Comparison of ENCODE assay signal across 1 cellular context in the genomic region with DNA sequence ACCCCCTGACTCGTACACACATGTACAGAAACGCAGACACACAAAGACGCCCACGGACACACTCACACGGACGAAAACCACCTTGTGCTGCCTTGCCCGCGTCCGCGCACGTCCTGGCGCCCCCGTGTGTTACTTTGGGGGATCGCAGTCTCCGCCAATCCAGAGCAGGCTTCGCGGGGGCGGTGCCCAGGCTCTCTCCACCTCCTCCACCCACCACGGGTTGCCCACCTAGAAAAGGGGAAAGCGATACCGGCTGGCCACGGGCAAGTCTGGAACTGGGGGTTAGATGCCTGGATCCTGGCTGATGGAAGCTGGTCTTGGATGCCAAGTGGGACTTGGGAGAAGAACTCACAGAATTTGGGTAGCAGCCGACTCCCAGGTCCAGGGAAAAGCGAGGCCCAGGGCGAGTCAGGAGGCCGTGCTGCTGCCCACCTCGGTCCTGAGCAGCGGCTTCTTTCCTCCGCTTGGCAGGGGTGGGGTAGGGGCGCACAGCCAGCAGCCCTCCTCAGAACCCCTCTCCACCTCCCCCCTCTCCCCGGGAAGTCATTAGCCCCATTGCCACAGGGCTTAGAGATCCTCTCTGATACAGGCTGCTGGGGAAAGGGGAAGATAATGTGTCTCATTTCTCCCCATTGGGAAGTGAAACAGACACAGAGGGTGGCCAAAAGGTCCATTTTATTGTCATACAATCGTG.
TF ChIP-seq lines count a peak whose summit lies in the region.

No MANE protein-coding gene starts in this region.

TF ChIP-seq in neural cell, 6 proteins besides CTCF, POLR2A, EP300 and RAD21:
- TF ChIP-seq SMC3 (conservative IDR thresholded peaks at IDR 0.05; ENCODE audit: poor library complexity) (peak; percentile 87), EZH2 (IDR thresholded peaks at IDR 0.05; ENCODE audit: borderline replicate concordance, insufficient read depth, low read length, poor library complexity, severe bottlenecking) (no peak), POLR2AphosphoS5 (IDR thresholded peaks at IDR 0.05) (peak; percentile 82), TAF1 (IDR thresholded peaks at IDR 0.05; ENCODE audit: low read depth) (no peak), MXI1 (conservative IDR thresholded peaks at IDR 0.05; ENCODE audit: poor library complexity, severe bottlenecking) (no peak)
- TF ChIP-seq, protein P1, sequence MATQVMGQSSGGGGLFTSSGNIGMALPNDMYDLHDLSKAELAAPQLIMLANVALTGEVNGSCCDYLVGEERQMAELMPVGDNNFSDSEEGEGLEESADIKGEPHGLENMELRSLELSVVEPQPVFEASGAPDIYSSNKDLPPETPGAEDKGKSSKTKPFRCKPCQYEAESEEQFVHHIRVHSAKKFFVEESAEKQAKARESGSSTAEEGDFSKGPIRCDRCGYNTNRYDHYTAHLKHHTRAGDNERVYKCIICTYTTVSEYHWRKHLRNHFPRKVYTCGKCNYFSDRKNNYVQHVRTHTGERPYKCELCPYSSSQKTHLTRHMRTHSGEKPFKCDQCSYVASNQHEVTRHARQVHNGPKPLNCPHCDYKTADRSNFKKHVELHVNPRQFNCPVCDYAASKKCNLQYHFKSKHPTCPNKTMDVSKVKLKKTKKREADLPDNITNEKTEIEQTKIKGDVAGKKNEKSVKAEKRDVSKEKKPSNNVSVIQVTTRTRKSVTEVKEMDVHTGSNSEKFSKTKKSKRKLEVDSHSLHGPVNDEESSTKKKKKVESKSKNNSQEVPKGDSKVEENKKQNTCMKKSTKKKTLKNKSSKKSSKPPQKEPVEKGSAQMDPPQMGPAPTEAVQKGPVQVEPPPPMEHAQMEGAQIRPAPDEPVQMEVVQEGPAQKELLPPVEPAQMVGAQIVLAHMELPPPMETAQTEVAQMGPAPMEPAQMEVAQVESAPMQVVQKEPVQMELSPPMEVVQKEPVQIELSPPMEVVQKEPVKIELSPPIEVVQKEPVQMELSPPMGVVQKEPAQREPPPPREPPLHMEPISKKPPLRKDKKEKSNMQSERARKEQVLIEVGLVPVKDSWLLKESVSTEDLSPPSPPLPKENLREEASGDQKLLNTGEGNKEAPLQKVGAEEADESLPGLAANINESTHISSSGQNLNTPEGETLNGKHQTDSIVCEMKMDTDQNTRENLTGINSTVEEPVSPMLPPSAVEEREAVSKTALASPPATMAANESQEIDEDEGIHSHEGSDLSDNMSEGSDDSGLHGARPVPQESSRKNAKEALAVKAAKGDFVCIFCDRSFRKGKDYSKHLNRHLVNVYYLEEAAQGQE (IDR thresholded peaks at IDR 0.05; ENCODE audit: borderline replicate concordance): peak; percentile 8
